ENCODE assay signal across 20 cellular contexts in the genomic region with DNA sequence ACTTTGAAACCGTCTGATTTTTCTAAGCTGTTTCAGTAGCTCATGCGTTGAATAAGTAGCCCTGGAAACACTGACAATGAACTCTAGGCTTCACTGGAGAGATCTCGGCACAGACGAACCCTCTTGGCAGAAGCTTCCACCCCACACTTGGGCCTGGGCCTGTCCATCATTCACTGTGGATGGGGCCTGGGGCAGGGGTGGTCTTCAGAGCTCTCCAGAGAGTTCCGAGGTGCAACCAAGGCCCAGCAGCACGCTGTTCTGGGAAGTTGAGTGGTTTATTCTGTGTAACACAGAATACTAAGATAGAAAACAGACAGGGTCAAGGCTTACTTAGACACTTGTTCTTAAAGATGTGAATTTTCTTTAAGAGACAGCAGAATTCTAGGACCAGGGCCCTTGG.
"Had no signal": no experiment of that assay in that cellular context is flagged by ENCODE, and none has a peak within 500 bp of the region (broad histone marks: within the 10 kb centered on the region; RNA-seq: fewer than 3 reads in every experiment).

No MANE protein-coding gene starts in this region.

- H3K4me3 Mint-ChIP-seq: dendritic cell treated with granulocyte-macrophage colony-stimulating factor and Interleukin-4, amounts not matched to agents 40 ng/mL and 50 ng/mL, for 4 days; natural killer cell had no signal

- H3K4me1 ChIP-seq: colonic mucosa, lower lobe of right lung, thyroid gland had no signal

- ATAC-seq: left ventricle myocardium superior, lower lobe of right lung, natural killer cell, sciatic nerve had no signal

- H2AFZ ChIP-seq: parathyroid adenoma had no signal

- H3K4me2 ChIP-seq: smooth muscle cell had no signal

- H3K27me3 ChIP-seq: colonic mucosa, stomach, thyroid gland, vagina had no signal

- H3K36me3 Mint-ChIP-seq: natural killer cell had no signal

- H3K27ac ChIP-seq: colonic mucosa, lower lobe of right lung, parathyroid adenoma, stomach, thyroid gland, vagina had no signal

- H3K27me3 Mint-ChIP-seq: dendritic cell treated with granulocyte-macrophage colony-stimulating factor and Interleukin-4, amounts not matched to agents 40 ng/mL and 50 ng/mL, for 4 days; progenitor cell of endocrine pancreas had no signal

- H3K9me3 Mint-ChIP-seq: dendritic cell treated with granulocyte-macrophage colony-stimulating factor and Interleukin-4, amounts not matched to agents 40 ng/mL and 50 ng/mL, for 4 days; natural killer cell had no signal

- H3K4me1 Mint-ChIP-seq: natural killer cell had no signal

- H3K4me3 ChIP-seq: colonic mucosa, lower lobe of right lung, smooth muscle cell, stomach, thyroid gland, vagina had no signal

- DNase-seq: colonic mucosa; effector CD8-positive, alpha-beta T cell; erythroblast; left ventricle myocardium superior; natural killer cell; stimulated activated CD4-positive, alpha-beta T cell treated with anti-CD3 and anti-CD28 coated beads, Interleukin-12 subunit alpha, Interleukin-12 subunit beta, amount 100 ng/mL, for 4 hours; stimulated activated CD4-positive, alpha-beta T cell treated with anti-CD3 and anti-CD28 coated beads, Interleukin-1b, Interleukin-23, amount 100 ng/mL, for 48 hours; stimulated activated CD4-positive, alpha-beta T cell treated with anti-CD3 and anti-CD28 coated beads, Interleukin-4, amount 100 ng/mL, for 1 hour; stimulated activated CD8-positive, alpha-beta memory T cell treated with anti-CD3 and anti-CD28 coated beads, Interleukin-4, amount 100 ng/mL, for 48 hours; stimulated activated naive CD4-positive, alpha-beta T cell treated with Interleukin-2 at 50 U/mL for 16 hours; stomach; thyroid gland; trophoblast cell had no signal

- H3K9me3 ChIP-seq: colonic mucosa, lower lobe of right lung, stomach, thyroid gland, vagina had no signal

- H3K27ac Mint-ChIP-seq: dendritic cell treated with granulocyte-macrophage colony-stimulating factor and Interleukin-4, amounts not matched to agents 40 ng/mL and 50 ng/mL, for 4 days; natural killer cell; progenitor cell of endocrine pancreas had no signal

- H3K9ac ChIP-seq: parathyroid adenoma had no signal
